In genomic region chr6:46233131-46233530, GRCh38 we compare ENCODE assay signal across 8 cellular contexts.
"Had no signal": no experiment of that assay in that cellular context is flagged by ENCODE, and none has a peak within 500 bp of the region (broad histone marks: within the 10 kb centered on the region; RNA-seq: fewer than 3 reads in every experiment).

No MANE protein-coding gene starts in this region.

- H2AFZ ChIP-seq: GM23248 had no signal

- DNase-seq: GM23248, GOT3, H9, HCEC 1CT, Kasumi-1, KG1 had no signal

- H3K27ac ChIP-seq: GM23248 had no signal

- FAIRE-seq: H54, HTR-8/SVneo had no signal

- H3K9ac ChIP-seq: GM23248 had no signal

- H3K4me3 ChIP-seq: GM23248 had no signal
